In genomic region chr11:74007691-74008372, GRCh38 we compare ENCODE assay signal across 22 cellular contexts. TPM values are rescaled to one million over a fixed set of nuclear protein-coding genes. Genes with fewer than 3 reads are reported as not detected.
A peak's percentile ranks its signal among the peaks of the same experiment; 100 is the strongest.
DNase-seq lines count a peak whose midpoint lies in the region; ATAC-seq and TF ChIP-seq lines count a peak whose summit lies in the region.
"Had no signal": no experiment of that assay in that cellular context is flagged by ENCODE, and none has a peak within 500 bp of the region (broad histone marks: within the 10 kb centered on the region; RNA-seq: fewer than 3 reads in every experiment).

No MANE protein-coding gene starts in this region.

- no peak for DNase-seq in T-helper 2 cell treated with Interferon-gamma antibody and Interleukin-4, amounts not matched to agents 5 μg/mL and 100 μg/mL, for 36 hours (ENCODE audit: low spot score)
- DNase-seq in T-helper 2 cell = no peak
- no peak for DNase-seq in T-cell
- DNase-seq in endodermal cell = peak; percentile 25
- DNase-seq in natural killer cell treated with Interleukin-12 subunit alpha and Interleukin-12 subunit beta and Interleukin-15 and Interleukin-18, amount 100 ng/mL, for 72 hours (ENCODE audit: low spot score) = no peak
- no peak for DNase-seq in SIG-M5 (lab: John Stamatoyannopoulos, UW)
- no peak for DNase-seq in NCI-H2107 treated with DMSO at 0.1 percent for 48 hours (lab: John Stamatoyannopoulos, UW; ENCODE audit: unreplicated experiment)
- no peak for DNase-seq in NCI-H1694 (lab: John Stamatoyannopoulos, UW)
- DNase-seq: DMS153; GDM1; Karpas-422; mucosa of descending colon; NCI-H1092; NCI-H2081 treated with DMSO at 0.1 percent for 48 hours; right lobe of liver; stimulated activated CD4-positive, alpha-beta T cell treated with anti-CD3 and anti-CD28 coated beads, Interleukin-2, amount 100 ng/mL, for 24 hours had no signal

- H3K27ac ChIP-seq in endodermal cell (ENCODE audit: low read depth, low read length) = no peak overlapping the region
- H3K27ac ChIP-seq: 22Rv1, right lobe of liver had no signal

- WGBS in endodermal cell (ENCODE audit: insufficient coverage in 1 of 2, insufficient read length in 1 of 2), 2 experiments = 92 to 93% methylated on average over 3 to 6 of the region's 6 CpGs

- H3K27me3 ChIP-seq in endodermal cell (ENCODE audit: control insufficient read depth, insufficient read depth, low read length, poor library complexity, severe bottlenecking) = no peaks in the 10 kb centered on the region
- H3K27me3 ChIP-seq: BLaER1, right lobe of liver had no signal

- POLR2A ChIA-PET in T-cell (lab: Charles Lee) = interaction anchor here (0.6 to 1.6 kb wide), 5 partner anchors 12 to 38 kb away, joined by 4 to 5 read pairs (median 4); no protein-coding TSS in a partner anchor

- CTCF ChIA-PET in T-cell (lab: Charles Lee) = no interaction called here

- peaks cover 78% of the 10 kb centered on the region for H3K4me1 Mint-ChIP-seq in T-helper 2 cell treated with Interferon-gamma antibody and Interleukin-4, amounts not matched to agents 5 μg/mL and 100 μg/mL, for 36 hours (ENCODE audit: low read depth)
- H3K4me1 Mint-ChIP-seq in T-cell (peaks cover 91 to 98% (median 96%) of the 10 kb centered on the region in 3 donors), endodermal cell (peaks cover 17% of the 10 kb centered on the region)
- peaks cover 54 to 66% of the 10 kb centered on the region in 2 donors for H3K4me1 Mint-ChIP-seq in natural killer cell treated with Interleukin-12 subunit alpha and Interleukin-12 subunit beta and Interleukin-15 and Interleukin-18, amount 100 ng/mL, for 72 hours (ENCODE audit: low read depth in 2 of 2)

- no peaks in the 10 kb centered on the region for H3K9me3 Mint-ChIP-seq in T-helper 2 cell treated with Interferon-gamma antibody and Interleukin-4, amounts not matched to agents 5 μg/mL and 100 μg/mL, for 36 hours
- no peaks in the 10 kb centered on the region for H3K9me3 Mint-ChIP-seq in T-cell
- no peaks in the 10 kb centered on the region for H3K9me3 Mint-ChIP-seq in endodermal cell
- no peaks in the 10 kb centered on the region for H3K9me3 Mint-ChIP-seq in natural killer cell treated with Interleukin-12 subunit alpha and Interleukin-12 subunit beta and Interleukin-15 and Interleukin-18, amount 100 ng/mL, for 72 hours

- no peak for TF ChIP-seq CTCF in endodermal cell (conservative IDR thresholded peaks at IDR 0.05)

- H3K9ac ChIP-seq in endodermal cell (ENCODE audit: extremely low read depth, low read length, poor library complexity, severe bottlenecking) = no peak overlapping the region

- peaks cover 28% of the 10 kb centered on the region for H3K36me3 Mint-ChIP-seq in T-helper 2 cell treated with Interferon-gamma antibody and Interleukin-4, amounts not matched to agents 5 μg/mL and 100 μg/mL, for 36 hours (ENCODE audit: low read depth)
- H3K36me3 Mint-ChIP-seq in T-cell (peaks cover 14% of the 10 kb centered on the region), endodermal cell (ENCODE audit: low read depth) (peaks cover 11% of the 10 kb centered on the region)
- H3K36me3 Mint-ChIP-seq in natural killer cell treated with Interleukin-12 subunit alpha and Interleukin-12 subunit beta and Interleukin-15 and Interleukin-18, amount 100 ng/mL, for 72 hours = no peaks in the 10 kb centered on the region

- peak overlapping the region; percentile 55 for H3K27ac Mint-ChIP-seq in T-helper 2 cell treated with Interferon-gamma antibody and Interleukin-4, amounts not matched to agents 5 μg/mL and 100 μg/mL, for 36 hours
- H3K27ac Mint-ChIP-seq in T-cell = peak overlapping the region; percentile 84 to 86
- H3K27ac Mint-ChIP-seq in endodermal cell = no peak overlapping the region
- peak overlapping the region; percentile 74 to 89 for H3K27ac Mint-ChIP-seq in natural killer cell treated with Interleukin-12 subunit alpha and Interleukin-12 subunit beta and Interleukin-15 and Interleukin-18, amount 100 ng/mL, for 72 hours

- no peaks in the 10 kb centered on the region for H3K27me3 Mint-ChIP-seq in T-helper 2 cell treated with Interferon-gamma antibody and Interleukin-4, amounts not matched to agents 5 μg/mL and 100 μg/mL, for 36 hours (ENCODE audit: low read depth)
- H3K27me3 Mint-ChIP-seq in T-cell (no peaks in the 10 kb centered on the region), endodermal cell (ENCODE audit: insufficient read depth) (no peaks in the 10 kb centered on the region)
- H3K27me3 Mint-ChIP-seq in natural killer cell treated with Interleukin-12 subunit alpha and Interleukin-12 subunit beta and Interleukin-15 and Interleukin-18, amount 100 ng/mL, for 72 hours = no peaks in the 10 kb centered on the region

- no peak for ATAC-seq in T-cell (replicated peaks in 1 of 4)
- ATAC-seq in natural killer cell treated with Interleukin-12 subunit alpha and Interleukin-12 subunit beta and Interleukin-15 and Interleukin-18, amount 100 ng/mL, for 72 hours = no peak
- ATAC-seq: mucosa of descending colon, right lobe of liver had no signal

- no peak overlapping the region for H3K4me3 ChIP-seq in endodermal cell (ENCODE audit: low read length)
- H3K4me3 ChIP-seq: BLaER1, mucosa of descending colon, right lobe of liver had no signal

- no peaks in the 10 kb centered on the region for H3K4me1 ChIP-seq in endodermal cell (ENCODE audit: control insufficient read depth, insufficient read depth, low read length)

- H3K36me3 ChIP-seq in endodermal cell (ENCODE audit: control insufficient read depth, insufficient read depth, low read length) = no peaks in the 10 kb centered on the region
- H3K36me3 ChIP-seq: right lobe of liver had no signal

- H3K4me3 Mint-ChIP-seq in T-helper 2 cell treated with Interferon-gamma antibody and Interleukin-4, amounts not matched to agents 5 μg/mL and 100 μg/mL, for 36 hours = no peak overlapping the region
- H3K4me3 Mint-ChIP-seq in T-cell (peak overlapping the region in 1 of 3 donors; percentile 62), endodermal cell (no peak overlapping the region)
- no peak overlapping the region for H3K4me3 Mint-ChIP-seq in natural killer cell treated with Interleukin-12 subunit alpha and Interleukin-12 subunit beta and Interleukin-15 and Interleukin-18, amount 100 ng/mL, for 72 hours

- no peaks in the 10 kb centered on the region for H3K9me3 ChIP-seq in endodermal cell (ENCODE audit: control insufficient read depth, low read length)
- H3K9me3 ChIP-seq: BLaER1, mucosa of descending colon, right lobe of liver had no signal

RNA-seq across cellular contexts. Expression of gene UCP3, which starts 1.1 kb away (rescaled TPM):
- total RNA-seq in T-cell = 1 to 10 TPM; 5.7 to 6.8 (median 6.5) TPM
- total RNA-seq in endodermal cell = 1 to 10 TPM; 1.9 to 3.5 TPM
- polyA plus RNA-seq in endodermal cell (2013, experiment 1 of 2) = 0.61 TPM
- 1.1 TPM for polyA plus RNA-seq in endodermal cell (2013, experiment 2 of 2)
- total RNA-seq in natural killer cell treated with Interleukin-12 subunit alpha and Interleukin-12 subunit beta and Interleukin-15 and Interleukin-18, amount 100 ng/mL, for 72 hours = 1 to 10 TPM; 5.2 to 7.2 TPM

RNA-seq across cellular contexts. Expression of gene UCP2, which starts 25.2 kb away (rescaled TPM):
- 100 to 1,000 TPM; 241 to 754 (median 311) TPM for total RNA-seq in T-cell
- total RNA-seq in endodermal cell = 100 to 1,000 TPM; 140 to 202 TPM
- polyA plus RNA-seq in endodermal cell (2013, experiment 1 of 2) = 109 TPM
- 103 TPM for polyA plus RNA-seq in endodermal cell (2013, experiment 2 of 2)
- total RNA-seq in natural killer cell treated with Interleukin-12 subunit alpha and Interleukin-12 subunit beta and Interleukin-15 and Interleukin-18, amount 100 ng/mL, for 72 hours = 100 to 1,000 TPM; 333 to 668 TPM

RNA-seq across cellular contexts. Expression of gene DNAJB13, which starts 57.0 kb away (rescaled TPM):
- under 1 TPM in 3 of 5 donors, not detected in 2; 0.19 to 0.96 (median 0.30) TPM for total RNA-seq in T-cell
- 1 to 10 TPM in 1 of 2 donors, under 1 TPM in 1; 0.44 to 1.2 TPM for total RNA-seq in endodermal cell
- polyA plus RNA-seq in endodermal cell (2013, experiment 1 of 2) = 0.43 TPM
- 0.58 TPM for polyA plus RNA-seq in endodermal cell (2013, experiment 2 of 2)
- under 1 TPM in 1 of 2 donors, not detected in 1; 0.47 TPM for total RNA-seq in natural killer cell treated with Interleukin-12 subunit alpha and Interleukin-12 subunit beta and Interleukin-15 and Interleukin-18, amount 100 ng/mL, for 72 hours
- total RNA-seq: glomerular endothelial cell, H1, left lobe of liver, mucosa of descending colon, NCI-H460, right lobe of liver had no signal
